ENCODE assay signal across 1 cellular context in the genomic region with DNA sequence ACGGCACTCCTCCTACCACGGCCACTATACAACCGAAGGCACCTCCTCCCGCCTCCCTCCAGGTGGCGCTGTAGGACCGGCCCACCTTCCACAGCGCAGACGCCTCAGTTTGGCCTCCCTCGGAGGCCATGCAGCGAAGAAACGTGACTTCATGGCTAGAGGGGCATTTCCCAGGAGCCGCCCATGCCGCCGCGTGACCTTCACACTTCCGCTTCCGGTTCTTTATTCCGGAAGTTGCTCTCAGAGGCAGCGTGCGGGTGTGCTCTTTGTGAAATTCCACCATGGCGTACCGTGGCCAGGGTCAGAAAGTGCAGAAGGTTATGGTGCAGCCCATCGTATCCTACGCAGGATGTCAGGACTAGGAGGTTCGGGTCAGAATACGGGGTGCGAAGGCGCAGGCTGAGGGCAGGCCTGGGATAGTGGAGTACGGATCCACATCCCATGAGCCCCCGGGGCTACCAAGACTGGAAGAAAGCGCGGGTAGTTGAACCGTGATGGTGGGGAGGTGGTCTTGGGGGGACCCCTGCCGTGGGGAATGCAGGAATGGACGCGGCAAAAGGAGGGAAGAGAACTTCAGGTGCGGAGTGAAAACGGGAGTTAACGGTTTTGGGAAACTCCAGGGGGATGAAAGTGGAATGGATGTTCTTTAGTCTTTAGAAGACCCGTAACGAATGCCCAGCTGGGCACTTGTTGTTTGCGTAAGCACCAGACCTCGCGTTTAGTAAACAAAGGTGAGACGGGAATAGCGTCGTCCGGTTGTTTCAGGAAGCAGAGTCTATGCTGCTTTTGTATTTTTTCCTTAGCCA.
TF ChIP-seq lines count a peak whose summit lies in the region.

SNRPE (plus strand) TSS at position 221 of the 806 bp plus-strand sequence; CDS start at position 282, 61 bp downstream.

TF ChIP-seq in HepG2, 621 proteins besides CTCF, POLR2A, EP300 and RAD21 (continued from another document and continues in another):
- TF ChIP-seq, protein P1, sequence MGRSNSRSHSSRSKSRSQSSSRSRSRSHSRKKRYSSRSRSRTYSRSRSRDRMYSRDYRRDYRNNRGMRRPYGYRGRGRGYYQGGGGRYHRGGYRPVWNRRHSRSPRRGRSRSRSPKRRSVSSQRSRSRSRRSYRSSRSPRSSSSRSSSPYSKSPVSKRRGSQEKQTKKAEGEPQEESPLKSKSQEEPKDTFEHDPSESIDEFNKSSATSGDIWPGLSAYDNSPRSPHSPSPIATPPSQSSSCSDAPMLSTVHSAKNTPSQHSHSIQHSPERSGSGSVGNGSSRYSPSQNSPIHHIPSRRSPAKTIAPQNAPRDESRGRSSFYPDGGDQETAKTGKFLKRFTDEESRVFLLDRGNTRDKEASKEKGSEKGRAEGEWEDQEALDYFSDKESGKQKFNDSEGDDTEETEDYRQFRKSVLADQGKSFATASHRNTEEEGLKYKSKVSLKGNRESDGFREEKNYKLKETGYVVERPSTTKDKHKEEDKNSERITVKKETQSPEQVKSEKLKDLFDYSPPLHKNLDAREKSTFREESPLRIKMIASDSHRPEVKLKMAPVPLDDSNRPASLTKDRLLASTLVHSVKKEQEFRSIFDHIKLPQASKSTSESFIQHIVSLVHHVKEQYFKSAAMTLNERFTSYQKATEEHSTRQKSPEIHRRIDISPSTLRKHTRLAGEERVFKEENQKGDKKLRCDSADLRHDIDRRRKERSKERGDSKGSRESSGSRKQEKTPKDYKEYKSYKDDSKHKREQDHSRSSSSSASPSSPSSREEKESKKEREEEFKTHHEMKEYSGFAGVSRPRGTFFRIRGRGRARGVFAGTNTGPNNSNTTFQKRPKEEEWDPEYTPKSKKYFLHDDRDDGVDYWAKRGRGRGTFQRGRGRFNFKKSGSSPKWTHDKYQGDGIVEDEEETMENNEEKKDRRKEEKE (IDR thresholded peaks at IDR 0.05), result no peak
- TF ChIP-seq SRSF9 (IDR thresholded peaks at IDR 0.05; ENCODE audit: borderline replicate concordance, insufficient read depth, low read depth, low read length, poor library complexity, severe bottlenecking) (no peak), SMARCE1 (IDR thresholded peaks at IDR 0.05; ENCODE audit: borderline replicate concordance) (no peak), TSC22D2 (CRISPR knock-in tag; IDR thresholded peaks at IDR 0.05; ENCODE audit: borderline replicate concordance) (0 out of 2 replicates have a peak, but pooled peaks have one; percentile 71), ATM (IDR thresholded peaks at IDR 0.05; ENCODE audit: borderline replicate concordance) (no peak), ZNF83 (CRISPR knock-in tag; IDR thresholded peaks at IDR 0.05; ENCODE audit: borderline replicate concordance) (no peak), TP53 (CRISPR knock-in tag; conservative IDR thresholded peaks at IDR 0.05) (0 out of 2 replicates have a peak, but pooled peaks have one; percentile 59), AKNA (CRISPR knock-in tag; IDR thresholded peaks at IDR 0.05; ENCODE audit: borderline replicate concordance) (peak; percentile 16; the same call in 1 of the 2 replicates), TBX2 (CRISPR knock-in tag; IDR thresholded peaks at IDR 0.05; ENCODE audit: borderline replicate concordance) (peak; percentile 90), SUZ12 (IDR thresholded peaks at IDR 0.05; ENCODE audit: low read depth, low read length) (no peak), ZNF337 (CRISPR knock-in tag; IDR thresholded peaks at IDR 0.05; ENCODE audit: borderline replicate concordance, low read depth) (peak; percentile 87; the same call in 1 of the 2 replicates), HNRNPUL1 (IDR thresholded peaks at IDR 0.05; ENCODE audit: low read depth, low read length) (no peak), WIZ (CRISPR knock-in tag; IDR thresholded peaks at IDR 0.05) (0 out of 2 replicates have a peak, but pooled peaks have one; percentile 69), ARID5B (CRISPR knock-in tag; IDR thresholded peaks at IDR 0.05) (peak; percentile 77), ZNF33A (CRISPR knock-in tag; IDR thresholded peaks at IDR 0.05; ENCODE audit: borderline replicate concordance) (no peak), BCL3 (CRISPR knock-in tag; IDR thresholded peaks at IDR 0.05) (peak; percentile 88), ZNF737 (CRISPR knock-in tag; IDR thresholded peaks at IDR 0.05; ENCODE audit: borderline replicate concordance) (no peak; the same call in 1 of the 2 replicates), BRD4 (CRISPR knock-in tag; IDR thresholded peaks at IDR 0.05) (peak; percentile 77), ZFX (CRISPR knock-in tag; IDR thresholded peaks at IDR 0.05; ENCODE audit: low read depth) (peak; percentile 99), ZBTB43 (CRISPR knock-in tag; conservative IDR thresholded peaks at IDR 0.05) (peak; percentile 74; the same call in 1 of the 2 replicates)
- TF ChIP-seq, protein P2, sequence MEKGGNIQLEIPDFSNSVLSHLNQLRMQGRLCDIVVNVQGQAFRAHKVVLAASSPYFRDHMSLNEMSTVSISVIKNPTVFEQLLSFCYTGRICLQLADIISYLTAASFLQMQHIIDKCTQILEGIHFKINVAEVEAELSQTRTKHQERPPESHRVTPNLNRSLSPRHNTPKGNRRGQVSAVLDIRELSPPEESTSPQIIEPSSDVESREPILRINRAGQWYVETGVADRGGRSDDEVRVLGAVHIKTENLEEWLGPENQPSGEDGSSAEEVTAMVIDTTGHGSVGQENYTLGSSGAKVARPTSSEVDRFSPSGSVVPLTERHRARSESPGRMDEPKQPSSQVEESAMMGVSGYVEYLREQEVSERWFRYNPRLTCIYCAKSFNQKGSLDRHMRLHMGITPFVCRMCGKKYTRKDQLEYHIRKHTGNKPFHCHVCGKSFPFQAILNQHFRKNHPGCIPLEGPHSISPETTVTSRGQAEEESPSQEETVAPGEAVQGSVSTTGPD (CRISPR knock-in tag; IDR thresholded peaks at IDR 0.05), result no peak
- TF ChIP-seq, protein P3, sequence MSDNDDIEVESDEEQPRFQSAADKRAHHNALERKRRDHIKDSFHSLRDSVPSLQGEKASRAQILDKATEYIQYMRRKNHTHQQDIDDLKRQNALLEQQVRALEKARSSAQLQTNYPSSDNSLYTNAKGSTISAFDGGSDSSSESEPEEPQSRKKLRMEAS (IDR thresholded peaks at IDR 0.05), result peak; percentile 98
- TF ChIP-seq, protein P4, sequence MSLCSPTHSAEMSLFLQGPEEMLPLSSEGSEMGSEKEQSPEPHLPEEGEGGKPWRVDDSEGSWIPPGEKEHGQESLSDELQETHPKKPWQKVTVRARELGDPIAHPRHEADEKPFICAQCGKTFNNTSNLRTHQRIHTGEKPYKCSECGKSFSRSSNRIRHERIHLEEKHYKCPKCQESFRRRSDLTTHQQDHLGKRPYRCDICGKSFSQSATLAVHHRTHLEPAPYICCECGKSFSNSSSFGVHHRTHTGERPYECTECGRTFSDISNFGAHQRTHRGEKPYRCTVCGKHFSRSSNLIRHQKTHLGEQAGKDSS (CRISPR knock-in tag; IDR thresholded peaks at IDR 0.05; ENCODE audit: borderline replicate concordance, low read depth), result peak; percentile 96
- TF ChIP-seq, protein P5, sequence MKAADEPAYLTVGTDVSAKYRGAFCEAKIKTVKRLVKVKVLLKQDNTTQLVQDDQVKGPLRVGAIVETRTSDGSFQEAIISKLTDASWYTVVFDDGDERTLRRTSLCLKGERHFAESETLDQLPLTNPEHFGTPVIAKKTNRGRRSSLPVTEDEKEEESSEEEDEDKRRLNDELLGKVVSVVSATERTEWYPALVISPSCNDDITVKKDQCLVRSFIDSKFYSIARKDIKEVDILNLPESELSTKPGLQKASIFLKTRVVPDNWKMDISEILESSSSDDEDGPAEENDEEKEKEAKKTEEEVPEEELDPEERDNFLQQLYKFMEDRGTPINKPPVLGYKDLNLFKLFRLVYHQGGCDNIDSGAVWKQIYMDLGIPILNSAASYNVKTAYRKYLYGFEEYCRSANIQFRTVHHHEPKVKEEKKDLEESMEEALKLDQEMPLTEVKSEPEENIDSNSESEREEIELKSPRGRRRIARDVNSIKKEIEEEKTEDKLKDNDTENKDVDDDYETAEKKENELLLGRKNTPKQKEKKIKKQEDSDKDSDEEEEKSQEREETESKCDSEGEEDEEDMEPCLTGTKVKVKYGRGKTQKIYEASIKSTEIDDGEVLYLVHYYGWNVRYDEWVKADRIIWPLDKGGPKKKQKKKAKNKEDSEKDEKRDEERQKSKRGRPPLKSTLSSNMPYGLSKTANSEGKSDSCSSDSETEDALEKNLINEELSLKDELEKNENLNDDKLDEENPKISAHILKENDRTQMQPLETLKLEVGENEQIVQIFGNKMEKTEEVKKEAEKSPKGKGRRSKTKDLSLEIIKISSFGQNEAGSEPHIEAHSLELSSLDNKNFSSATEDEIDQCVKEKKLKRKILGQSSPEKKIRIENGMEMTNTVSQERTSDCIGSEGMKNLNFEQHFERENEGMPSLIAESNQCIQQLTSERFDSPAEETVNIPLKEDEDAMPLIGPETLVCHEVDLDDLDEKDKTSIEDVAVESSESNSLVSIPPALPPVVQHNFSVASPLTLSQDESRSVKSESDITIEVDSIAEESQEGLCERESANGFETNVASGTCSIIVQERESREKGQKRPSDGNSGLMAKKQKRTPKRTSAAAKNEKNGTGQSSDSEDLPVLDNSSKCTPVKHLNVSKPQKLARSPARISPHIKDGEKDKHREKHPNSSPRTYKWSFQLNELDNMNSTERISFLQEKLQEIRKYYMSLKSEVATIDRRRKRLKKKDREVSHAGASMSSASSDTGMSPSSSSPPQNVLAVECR (CRISPR knock-in tag; IDR thresholded peaks at IDR 0.05; ENCODE audit: borderline replicate concordance), result peak; percentile 97
